Comparison of ENCODE assay signal across 8 cellular contexts in the genomic region with DNA sequence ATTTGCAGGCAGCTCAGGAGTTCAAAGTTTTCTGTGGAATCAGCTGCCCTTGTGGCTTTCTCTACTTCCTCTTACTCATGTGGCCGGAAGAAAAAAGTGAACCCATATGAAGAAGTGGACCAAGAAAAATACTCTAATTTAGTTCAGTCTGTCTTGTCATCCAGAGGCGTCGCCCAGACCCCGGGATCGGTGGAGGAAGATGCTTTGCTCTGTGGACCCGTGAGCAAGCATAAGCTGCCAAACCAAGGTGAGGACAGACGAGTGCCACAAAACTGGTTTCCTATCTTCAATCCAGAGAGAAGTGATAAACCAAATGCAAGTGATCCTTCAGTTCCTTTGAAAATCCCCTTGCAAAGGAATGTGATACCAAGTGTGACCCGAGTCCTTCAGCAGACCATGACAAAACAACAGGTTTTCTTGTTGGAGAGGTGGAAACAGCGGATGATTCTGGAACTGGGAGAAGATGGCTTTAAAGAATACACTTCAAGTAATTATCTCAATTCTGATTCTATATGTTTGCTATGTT. TPM values are rescaled to one million over a fixed set of nuclear protein-coding genes. Genes with fewer than 3 reads are reported as not detected.
DNase-seq lines count a peak whose midpoint lies in the region; ATAC-seq and TF ChIP-seq lines count a peak whose summit lies in the region.

No MANE protein-coding gene starts in this region.

- H3K27me3 ChIP-seq in CD4-positive, alpha-beta memory T cell (ENCODE audit: insufficient read depth, low read length), result no peaks in the 10 kb centered on the region
- H3K27me3 ChIP-seq in GM23248 (replicated peaks; ENCODE audit: insufficient read depth), result no peaks in the 10 kb centered on the region

- H3K4me1 Mint-ChIP-seq in CD4-positive, alpha-beta memory T cell, result peaks cover 43 to 92% (median 59%) of the 10 kb centered on the region in 4 donors

- H3K27ac Mint-ChIP-seq in CD4-positive, alpha-beta memory T cell, result peak overlapping the region; percentile 97 to 99 (median 98)

- in situ Hi-C loops in GM23248 (cut with MboI), result no loop called here

- H3K9me3 ChIP-seq in CD4-positive, alpha-beta memory T cell (ENCODE audit: control insufficient read depth in 1 of 2, low read length in 2 of 2), result no peaks in the 10 kb centered on the region
- no peaks in the 10 kb centered on the region for H3K9me3 ChIP-seq in GM23248 (ENCODE audit: low read depth)
- H3K9me3 ChIP-seq in SK-N-MC (ENCODE audit: low read depth, low read length), result no peaks in the 10 kb centered on the region

- H3K4me3 ChIP-seq in CD4-positive, alpha-beta memory T cell (ENCODE audit: low read length in 2 of 2), result peak overlapping the region; percentile 90 to 95
- H3K4me3 ChIP-seq in GM23248, result peak overlapping the region; percentile 99
- peak overlapping the region; percentile 80 for H3K4me3 ChIP-seq in SK-N-MC
- H3K4me3 ChIP-seq in lower leg skin (ENCODE audit: low read depth, poor library complexity, severe bottlenecking), result peak overlapping the region; percentile 80

- H4K20me1 ChIP-seq in GM23248 (ENCODE audit: insufficient read depth), result no peaks in the 10 kb centered on the region

- H2AFZ ChIP-seq in GM23248, result peak overlapping the region; percentile 98

- H3K4me1 ChIP-seq in CD4-positive, alpha-beta memory T cell (ENCODE audit: insufficient read depth, low read length), result peaks cover 56% of the 10 kb centered on the region
- H3K4me1 ChIP-seq in GM23248 (ENCODE audit: insufficient read depth), result peaks cover 47% of the 10 kb centered on the region

- POLR2A ChIA-PET in CD4-positive, alpha-beta memory T cell (lab: Charles Lee; ENCODE audit: partially characterized antibody), result interaction anchor here (0.9 to 7.8 kb wide), 10 partner anchors 12 to 537 kb away, joined by 4 to 77 read pairs (median 8); a partner anchor contains a TSS

- peak overlapping the region; percentile 82 for H3K27ac ChIP-seq in CD4-positive, alpha-beta memory T cell (ENCODE audit: low read depth, low read length)
- peak overlapping the region; percentile 98 for H3K27ac ChIP-seq in GM23248
- peak overlapping the region; percentile 99 for H3K27ac ChIP-seq in SK-N-MC
- H3K27ac ChIP-seq in cingulate gyrus (ENCODE audit: low read depth, low read length), result peak overlapping the region; percentile 10

- CTCF ChIA-PET in CD4-positive, alpha-beta memory T cell (lab: Charles Lee; ENCODE audit: partially characterized antibody), result interaction anchor here (1.2 to 2.8 kb wide), 4 partner anchors 14 to 288 kb away, joined by 4 to 15 read pairs (median 5); a partner anchor contains a TSS

- peaks cover 40% of the 10 kb centered on the region for H3F3A ChIP-seq in GM23248 (ENCODE audit: insufficient read depth)

- peak in 4 of 5 donors; percentile 27 to 61 (median 38) for DNase-seq in CD4-positive, alpha-beta memory T cell
- peak; percentile 76 for DNase-seq in GM23248
- no peak for DNase-seq in SK-N-MC (ENCODE audit: low read depth, low spot score)
- DNase-seq in lower leg skin (ENCODE audit: low spot score in 2 of 2), result peak; percentile 40 to 89
- peak; percentile 63 for DNase-seq in superior temporal gyrus (ENCODE audit: extremely low spot score)

- H3K9ac ChIP-seq in GM23248 (peak overlapping the region; percentile 94), SK-N-MC (ENCODE audit: insufficient read length) (peak overlapping the region; percentile 93)

- peaks cover 0 to 1% of the 10 kb centered on the region in 2 donors for H3K27me3 Mint-ChIP-seq in CD4-positive, alpha-beta memory T cell

- H3K4me3 Mint-ChIP-seq in CD4-positive, alpha-beta memory T cell, result peak overlapping the region; percentile 86 to 97 (median 94)

- no peak for TF ChIP-seq POLR2A in lower leg skin (IDR thresholded peaks at IDR 0.05)

- H3K4me2 ChIP-seq in GM23248 (ENCODE audit: unreplicated experiment), result peak overlapping the region; percentile 99

- no peaks in the 10 kb centered on the region for H3K36me3 ChIP-seq in CD4-positive, alpha-beta memory T cell (ENCODE audit: insufficient read depth, low read length)
- H3K36me3 ChIP-seq in GM23248 (ENCODE audit: low read depth) (no peaks in the 10 kb centered on the region), SK-N-MC (ENCODE audit: insufficient read depth, low read length) (peaks cover 56% of the 10 kb centered on the region)

- WGBS in GM23248 (ENCODE audit: low coverage in 1 of 2, low lambda C conversion rate in 2 of 2, missing lambda C conversion rate in 2 of 2), 2 experiments, result 7 to 10% methylated on average over 9 of the region's 9 CpGs
- 7% methylated on average over 9 of the region's 9 CpGs for WGBS in lower leg skin, 2 donors

- no peaks in the 10 kb centered on the region for H3K9me2 ChIP-seq in GM23248 (ENCODE audit: insufficient read depth)

- no peak for TF ChIP-seq CTCF in lower leg skin (IDR thresholded peaks at IDR 0.05)

- ATAC-seq in esophagus mucosa (no peak), HG03097 (IDR thresholded peaks at IDR 0.05; ENCODE audit: low FRiP score, unreplicated experiment) (no peak)

- H3K9me3 Mint-ChIP-seq in CD4-positive, alpha-beta memory T cell, result no peaks in the 10 kb centered on the region

- intact Hi-C loops in CD4-positive, alpha-beta memory T cell (cut with micrococcal nuclease), result loop anchor here (1.0 to 10.0 kb wide), 7 partner anchors 31 to 1395 kb away; a partner anchor contains a TSS
- intact Hi-C loops in lower leg skin (cut with DNase I; ENCODE audit: low total_unique reads), result no loop called here

- H3K36me3 Mint-ChIP-seq in CD4-positive, alpha-beta memory T cell, result peaks cover 3 to 22% of the 10 kb centered on the region in 2 donors

- H3K79me2 ChIP-seq in GM23248 (ENCODE audit: insufficient read depth), result peaks cover 89% of the 10 kb centered on the region

RNA-seq across cellular contexts. Expression of a gene that starts 1.1 kb away (rescaled TPM):
- 10 to 100 TPM; 15.4 to 16.5 TPM for total RNA-seq in CD4-positive, alpha-beta memory T cell
- 10 to 100 TPM in 1 of 2 donors, 1 to 10 TPM in 1; 7.4 to 17.0 TPM for polyA plus RNA-seq in CD4-positive, alpha-beta memory T cell
- total RNA-seq in GM23248 (2014; rRNA removed; shearing (Covaris generic)), result 4.6 and 5.6 TPM in 2 replicates
- 10.4 and 11.5 TPM in 2 replicates for polyA plus RNA-seq in GM23248 (2016; fragmentation: Nextera tagmentation; extraction: Ambion mirVana)
- total RNA-seq in lower leg skin (10 to 100 TPM; 21.9 to 36.3 (median 33.5) TPM), esophagus mucosa (12.8 TPM)

RNA-seq across cellular contexts. Expression of a gene that starts 1.4 kb away (rescaled TPM):
- 10 to 100 TPM; 81.5 to 81.6 TPM for total RNA-seq in CD4-positive, alpha-beta memory T cell
- 10 to 100 TPM; 96.3 to 96.5 TPM for polyA plus RNA-seq in CD4-positive, alpha-beta memory T cell
- total RNA-seq in GM23248 (2014; rRNA removed; shearing (Covaris generic)), result 65.2 and 67.0 TPM in 2 replicates
- 70.7 and 75.7 TPM in 2 replicates for polyA plus RNA-seq in GM23248 (2016; fragmentation: Nextera tagmentation; extraction: Ambion mirVana)
- total RNA-seq in lower leg skin, result 10 to 100 TPM; 44.6 to 70.7 (median 66.0) TPM
- 63.0 TPM for total RNA-seq in esophagus mucosa

Comparison
In these comparisons a context has a peak if more than half of its experiments do, and no peak if none do; other contexts are left out.
1. H3K27ac ChIP-seq: peak in every context shown above with its lines; median percentile 99 in SK-N-MC; 98 in GM23248; 82 in CD4-positive, alpha-beta memory T cell; 10 in cingulate gyrus.